ENCODE assay signal across 23 cellular contexts in genomic region chr4:133996431-133997121, GRCh38.
"Had no signal": no experiment of that assay in that cellular context is flagged by ENCODE, and none has a peak within 500 bp of the region (broad histone marks: within the 10 kb centered on the region; RNA-seq: fewer than 3 reads in every experiment).

No MANE protein-coding gene starts in this region.

- H3K27me3 ChIP-seq: colonic mucosa, right atrium auricular region, tibial nerve, uterus had no signal

- H3K27ac Mint-ChIP-seq: activated naive CD4-positive, alpha-beta T cell treated with anti-CD3 and anti-CD28 coated beads for 36 hours; brain; immature natural killer cell; stimulated activated naive CD8-positive, alpha-beta T cell treated with anti-CD3 and anti-CD28 coated beads, Interleukin-15, Interleukin-2, amounts not matched to agents 100 ng/mL and 50 ng/mL, for 24 hours; T-helper 17 cell had no signal

- H3K4me3 Mint-ChIP-seq: activated naive CD4-positive, alpha-beta T cell treated with anti-CD3 and anti-CD28 coated beads for 36 hours; brain; immature natural killer cell; naive B cell; neural crest cell; stimulated activated naive CD8-positive, alpha-beta T cell treated with anti-CD3 and anti-CD28 coated beads, Interleukin-15, Interleukin-2, amounts not matched to agents 100 ng/mL and 50 ng/mL, for 24 hours; T-helper 17 cell had no signal

- H3K9me3 ChIP-seq: colonic mucosa, mucosa of descending colon, prostate gland, right atrium auricular region, uterus had no signal

- H3K27ac ChIP-seq: colonic mucosa, prostate gland, right atrium auricular region, tibial nerve, uterus, VCaP had no signal

- H3K36me3 Mint-ChIP-seq: brain, naive B cell had no signal

- H3K4me1 Mint-ChIP-seq: brain, immature natural killer cell, naive B cell, neural crest cell, T-helper 17 cell had no signal

- H3K9me3 Mint-ChIP-seq: brain had no signal

- H3K4me3 ChIP-seq: colonic mucosa, mucosa of descending colon, prostate gland, right atrium auricular region, tibial nerve, uterus had no signal

- DNase-seq: activated CD4-positive, alpha-beta T cell treated with anti-CD3 and anti-CD28 coated beads, Interleukin-2, amount 50 U/mL, for 48 hours; activated naive CD4-positive, alpha-beta T cell treated with anti-CD3 and anti-CD28 coated beads for 36 hours; activated T-cell treated with anti-CD3 and anti-CD28 coated beads for 4 hours; anterior cingulate cortex; central memory CD4-positive, alpha-beta T cell; colonic mucosa; erythroblast; head of caudate nucleus; immature natural killer cell; left ventricle myocardium superior; mucosa of descending colon; naive B cell; stimulated activated CD4-positive, alpha-beta T cell treated with anti-CD3 and anti-CD28 coated beads, Interleukin-15, amount 100 ng/mL, for 24 hours; stimulated activated CD4-positive, alpha-beta T cell treated with anti-CD3 and anti-CD28 coated beads, Interleukin-2, amount 100 ng/mL, for 48 hours; T-helper 17 cell; uterus had no signal

- H3K27me3 Mint-ChIP-seq: naive B cell; stimulated activated naive CD8-positive, alpha-beta T cell treated with anti-CD3 and anti-CD28 coated beads, Interleukin-15, Interleukin-2, amounts not matched to agents 100 ng/mL and 50 ng/mL, for 24 hours; T-helper 17 cell had no signal

- H3K36me3 ChIP-seq: colonic mucosa, prostate gland, right atrium auricular region, tibial nerve, uterus had no signal

- ATAC-seq: left ventricle myocardium superior, mucosa of descending colon, T-helper 17 cell had no signal

- H3K4me1 ChIP-seq: colonic mucosa, prostate gland, right atrium auricular region, tibial nerve, uterus had no signal
